ENCODE assay signal across 11 cellular contexts in genomic region chr11:131033151-131033651, GRCh38.
DNase-seq lines count a peak whose midpoint lies in the region; ATAC-seq and TF ChIP-seq lines count a peak whose summit lies in the region.
"Had no signal": no experiment of that assay in that cellular context is flagged by ENCODE, and none has a peak within 500 bp of the region (broad histone marks: within the 10 kb centered on the region; RNA-seq: fewer than 3 reads in every experiment).

No MANE protein-coding gene starts in this region.

- H3K36me3 ChIP-seq in heart left ventricle (no peaks in the 10 kb centered on the region), adipocyte (ENCODE audit: control insufficient read depth, insufficient read depth, low read length, severe bottlenecking) (no peaks in the 10 kb centered on the region)
- H3K36me3 ChIP-seq: spleen had no signal

- no peaks in the 10 kb centered on the region for H3K9me3 ChIP-seq in heart left ventricle
- H3K9me3 ChIP-seq in adipocyte (ENCODE audit: control insufficient read depth, low read length): no peaks in the 10 kb centered on the region
- H3K9me3 ChIP-seq: spleen had no signal

- no peaks in the 10 kb centered on the region for H3K4me1 Mint-ChIP-seq in activated T-helper 17 cell treated with anti-CD3 and anti-CD28 coated beads, Interleukin-2, amount 50 U/mL, for 72 hours
- H3K4me1 Mint-ChIP-seq: B cell had no signal

- no peak overlapping the region for H3K27ac Mint-ChIP-seq in activated T-helper 17 cell treated with anti-CD3 and anti-CD28 coated beads, Interleukin-2, amount 50 U/mL, for 72 hours
- H3K27ac Mint-ChIP-seq: activated naive CD8-positive, alpha-beta T cell; B cell had no signal

- no peak for TF ChIP-seq CTCF in heart left ventricle (IDR thresholded peaks at IDR 0.05)

- ATAC-seq in heart left ventricle: peak in 3 of 4 donors; percentile 44 to 87 (median 48)
- no peak for ATAC-seq in activated T-helper 17 cell treated with anti-CD3 and anti-CD28 coated beads, Interleukin-2, amount 50 U/mL, for 72 hours (replicated peaks)

- H3K36me3 Mint-ChIP-seq in activated T-helper 17 cell treated with anti-CD3 and anti-CD28 coated beads, Interleukin-2, amount 50 U/mL, for 72 hours (ENCODE audit: low read depth): no peaks in the 10 kb centered on the region
- H3K36me3 Mint-ChIP-seq: activated naive CD8-positive, alpha-beta T cell had no signal

- H3K4me3 Mint-ChIP-seq in activated T-helper 17 cell treated with anti-CD3 and anti-CD28 coated beads, Interleukin-2, amount 50 U/mL, for 72 hours: no peak overlapping the region
- H3K4me3 Mint-ChIP-seq: activated naive CD8-positive, alpha-beta T cell; B cell had no signal

- H3K4me1 ChIP-seq in heart left ventricle (no peaks in the 10 kb centered on the region), adipocyte (ENCODE audit: control insufficient read depth, insufficient read depth, low read length) (no peaks in the 10 kb centered on the region)
- H3K4me1 ChIP-seq: spleen had no signal

- no peaks in the 10 kb centered on the region for H3K9me3 Mint-ChIP-seq in activated T-helper 17 cell treated with anti-CD3 and anti-CD28 coated beads, Interleukin-2, amount 50 U/mL, for 72 hours

- TF ChIP-seq POLR2A in heart left ventricle (IDR thresholded peaks at IDR 0.05): no peak

- WGBS in heart left ventricle, 4 donors: 6 to 19% (median 12%) methylated on average over 5 of the region's 5 CpGs

- intact Hi-C loops in heart left ventricle (cut with DNase I): no loop called here
- intact Hi-C loops in cardiac septum (cut with DNase I): no loop called here

- no peak overlapping the region for H3K27ac ChIP-seq in heart left ventricle
- H3K27ac ChIP-seq: spleen had no signal

- peaks cover 4% of the 10 kb centered on the region for H3K27me3 Mint-ChIP-seq in activated T-helper 17 cell treated with anti-CD3 and anti-CD28 coated beads, Interleukin-2, amount 50 U/mL, for 72 hours
- H3K27me3 Mint-ChIP-seq: activated naive CD8-positive, alpha-beta T cell had no signal

- DNase-seq in heart left ventricle (peak in 2 of 5 donors; percentile 20 to 45), cardiac septum (ENCODE audit: low spot score) (no peak), adipocyte (ENCODE audit: low read depth) (peak; percentile 77), hepatic stellate cell (ENCODE audit: low spot score) (peak; percentile 87), ureter (ENCODE audit: low spot score) (peak; percentile 89), NCI-H1436 treated with DMSO at 0.1 percent for 48 hours (lab: John Stamatoyannopoulos, UW) (no peak)
- DNase-seq in stimulated activated CD8-positive, alpha-beta memory T cell treated with anti-CD3 and anti-CD28 coated beads, Interleukin-4, amount 100 ng/mL, for 48 hours: no peak
- DNase-seq: spleen had no signal

- no peak overlapping the region for H3K4me3 ChIP-seq in heart left ventricle
- no peak overlapping the region for H3K4me3 ChIP-seq in adipocyte (ENCODE audit: low read length)
- H3K4me3 ChIP-seq: spleen had no signal

- H3K27me3 ChIP-seq in heart left ventricle (peaks cover 0 to 16% (median 0%) of the 10 kb centered on the region in 9 donors), adipocyte (replicated peaks; ENCODE audit: control insufficient read depth, insufficient read depth, low read length) (no peaks in the 10 kb centered on the region)

- H3K9ac ChIP-seq in adipocyte (ENCODE audit: low read length): no peak overlapping the region

Comparison
In these comparisons a context has a peak if more than half of its experiments do, and no peak if none do; other contexts are left out.
1. DNase-seq: peak in adipocyte (single experiment), hepatic stellate cell (single experiment) and ureter (single experiment); none in cardiac septum (single experiment), NCI-H1436 treated with DMSO at 0.1 percent for 48 hours (single experiment) and stimulated activated CD8-positive, alpha-beta memory T cell treated with anti-CD3 and anti-CD28 coated beads, Interleukin-4, amount 100 ng/mL, for 48 hours (single experiment).